18 cellular contexts compared by ENCODE assay signal in the genomic region with DNA sequence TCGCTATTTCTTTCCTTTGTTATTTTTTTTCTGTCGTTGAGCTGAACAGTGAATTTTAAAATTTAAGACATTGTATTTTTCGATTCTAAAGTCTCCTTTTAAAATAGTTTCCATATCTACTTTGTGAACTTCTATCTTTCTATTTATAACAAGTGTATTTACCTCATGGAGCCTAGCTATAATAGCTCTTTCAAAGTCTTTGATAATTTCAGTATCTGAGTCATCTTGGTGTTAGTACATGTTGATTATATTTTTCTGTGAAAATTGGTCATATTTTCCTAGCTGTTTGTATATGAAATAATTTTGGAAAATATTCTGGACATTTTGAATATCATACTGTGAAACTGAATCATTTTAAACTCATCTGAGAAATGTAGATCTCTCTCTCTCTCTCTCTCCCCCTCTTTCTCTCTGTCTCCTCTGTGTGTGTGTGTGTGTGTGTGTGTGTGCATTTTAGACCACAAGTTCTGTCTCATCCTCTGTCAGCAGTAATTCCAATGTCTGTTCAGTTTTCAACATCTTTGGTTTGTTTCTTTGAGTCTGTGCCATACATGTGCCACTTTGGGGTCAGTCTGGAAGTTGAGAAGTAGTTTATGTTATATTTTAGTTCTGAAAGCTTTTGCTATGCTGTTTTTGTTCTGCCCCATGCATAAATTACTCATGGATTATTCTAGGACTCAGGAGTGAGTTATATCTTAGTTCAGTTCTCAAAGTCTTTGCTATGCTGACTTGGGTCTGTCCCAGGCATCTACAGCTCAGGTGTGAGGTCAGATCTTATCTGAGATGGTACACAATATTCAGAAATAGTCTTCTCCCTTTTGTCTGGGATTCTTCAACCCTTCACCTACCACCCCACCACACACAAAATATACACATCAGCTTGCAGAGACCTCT.
DNase-seq lines count a peak whose midpoint lies in the region; ATAC-seq, FAIRE-seq and TF ChIP-seq lines count a peak whose summit lies in the region.
"Had no signal": no experiment of that assay in that cellular context is flagged by ENCODE, and none has a peak within 500 bp of the region (broad histone marks: within the 10 kb centered on the region; RNA-seq: fewer than 3 reads in every experiment).

No MANE protein-coding gene starts in this region.

- intact Hi-C loops in tibial artery (cut with DNase I; ENCODE audit: low total_unique reads), result no loop called here

- no peak for TF ChIP-seq CTCF in astrocyte (IDR thresholded peaks at IDR 0.05; ENCODE audit: insufficient read depth, low read depth, low read length)
- no peak for TF ChIP-seq CTCF in glutamatergic neuron (IDR thresholded peaks at IDR 0.05; ENCODE audit: partially characterized antibody, unreplicated experiment)
- no peak for TF ChIP-seq CTCF in tibial artery (IDR thresholded peaks at IDR 0.05)

- H3K27me3 ChIP-seq in astrocyte (ENCODE audit: insufficient read depth, low read length) (no peaks in the 10 kb centered on the region), tibial artery (no peaks in the 10 kb centered on the region)
- H3K27me3 ChIP-seq: Peyer's patch had no signal

- peak overlapping the region; percentile 74 for H3K27ac Mint-ChIP-seq in activated T-cell treated with anti-CD3 and anti-CD28 coated beads, Interleukin-2, amount 50 U/mL, for 24 hours
- H3K27ac Mint-ChIP-seq in stimulated activated naive CD8-positive, alpha-beta T cell treated with anti-CD3 and anti-CD28 coated beads, Interleukin-15, amount 100 ng/mL, for 72 hours, result no peak overlapping the region
- H3K27ac Mint-ChIP-seq in astrocyte (ENCODE audit: unreplicated experiment) (no peak overlapping the region), glutamatergic neuron (ENCODE audit: unreplicated experiment) (no peak overlapping the region)

- no peak overlapping the region for H3K9ac ChIP-seq in astrocyte (ENCODE audit: low read length)
- H3K9ac ChIP-seq: GM23248 had no signal

- no peak overlapping the region for H3K4me2 ChIP-seq in astrocyte (ENCODE audit: low read length)

- H3K4me1 Mint-ChIP-seq in activated T-cell treated with anti-CD3 and anti-CD28 coated beads, Interleukin-2, amount 50 U/mL, for 24 hours (ENCODE audit: low read depth), result peaks cover 27% of the 10 kb centered on the region
- H3K4me1 Mint-ChIP-seq in stimulated activated naive CD8-positive, alpha-beta T cell treated with anti-CD3 and anti-CD28 coated beads, Interleukin-15, amount 100 ng/mL, for 72 hours, result peaks cover 23% of the 10 kb centered on the region
- peaks cover 2% of the 10 kb centered on the region for H3K4me1 Mint-ChIP-seq in astrocyte (ENCODE audit: low read depth, unreplicated experiment)
- no peaks in the 10 kb centered on the region for H3K4me1 Mint-ChIP-seq in glutamatergic neuron (ENCODE audit: low read depth, unreplicated experiment)

- peak; percentile 64 for FAIRE-seq in astrocyte (lab: Jason Lieb, UNC)
- FAIRE-seq: D721Med, GM12892, GM18507, HepG2 had no signal

- no peaks in the 10 kb centered on the region for H3K9me3 Mint-ChIP-seq in activated T-cell treated with anti-CD3 and anti-CD28 coated beads, Interleukin-2, amount 50 U/mL, for 24 hours
- H3K9me3 Mint-ChIP-seq in stimulated activated naive CD8-positive, alpha-beta T cell treated with anti-CD3 and anti-CD28 coated beads, Interleukin-15, amount 100 ng/mL, for 72 hours, result peaks cover 0 to 6% of the 10 kb centered on the region in 2 donors
- H3K9me3 Mint-ChIP-seq in astrocyte (ENCODE audit: unreplicated experiment) (no peaks in the 10 kb centered on the region), glutamatergic neuron (ENCODE audit: unreplicated experiment) (no peaks in the 10 kb centered on the region)

- no peaks in the 10 kb centered on the region for H4K20me1 ChIP-seq in astrocyte (ENCODE audit: insufficient read depth, low read length)

- no peak overlapping the region for H2AFZ ChIP-seq in astrocyte (ENCODE audit: low read depth, low read length)
- H2AFZ ChIP-seq: GM23248 had no signal

- ATAC-seq in stimulated activated naive CD8-positive, alpha-beta T cell treated with anti-CD3 and anti-CD28 coated beads, Interleukin-15, Interleukin-2, amounts not matched to agents 100 U/mL and 50 U/mL, for 24 hours, result peak; percentile 43
- no peak for ATAC-seq in stimulated activated naive CD8-positive, alpha-beta T cell treated with anti-CD3 and anti-CD28 coated beads, Interleukin-15, amount 100 ng/mL, for 72 hours
- ATAC-seq: HepG2 had no signal

- H3K9me3 ChIP-seq in astrocyte (ENCODE audit: insufficient read depth, low read depth, low read length) (no peaks in the 10 kb centered on the region), tibial artery (no peaks in the 10 kb centered on the region)
- H3K9me3 ChIP-seq: HAP-1, Peyer's patch had no signal

- H3K4me3 Mint-ChIP-seq in activated T-cell treated with anti-CD3 and anti-CD28 coated beads, Interleukin-2, amount 50 U/mL, for 24 hours, result no peak overlapping the region
- H3K4me3 Mint-ChIP-seq in stimulated activated naive CD8-positive, alpha-beta T cell treated with anti-CD3 and anti-CD28 coated beads, Interleukin-15, amount 100 ng/mL, for 72 hours, result no peak overlapping the region
- H3K4me3 Mint-ChIP-seq in astrocyte (ENCODE audit: unreplicated experiment) (no peak overlapping the region), glutamatergic neuron (ENCODE audit: unreplicated experiment) (no peak overlapping the region)

- DNase-seq in activated T-cell treated with anti-CD3 and anti-CD28 coated beads, Interleukin-2, amount 50 U/mL, for 24 hours, result no peak
- no peak for DNase-seq in activated T-cell treated with anti-CD3 and anti-CD28 coated beads for 4 hours
- DNase-seq in stimulated activated naive CD8-positive, alpha-beta T cell treated with anti-CD3 and anti-CD28 coated beads, Interleukin-15, Interleukin-2, amounts not matched to agents 100 U/mL and 50 U/mL, for 24 hours, result no peak
- DNase-seq in stimulated activated naive CD8-positive, alpha-beta T cell treated with anti-CD3 and anti-CD28 coated beads, Interleukin-15, amount 100 ng/mL, for 72 hours, result no peak
- DNase-seq in astrocyte (ENCODE audit: low read depth), result no peak
- DNase-seq in glutamatergic neuron, result no peak
- DNase-seq in tibial artery, result no peak
- DNase-seq: C1 segment of cervical spinal cord; NCI-H1694 treated with DMSO at 0.1 percent for 48 hours; NCI-H748 treated with DMSO at 0.1 percent for 48 hours; NK-92 treated with Interleukin-12 subunit alpha and Interleukin-12 subunit beta, amount 100 ng/mL, for 24 hours; Peyer's patch had no signal

- H3K27me3 Mint-ChIP-seq in activated T-cell treated with anti-CD3 and anti-CD28 coated beads, Interleukin-2, amount 50 U/mL, for 24 hours, result peaks cover 5% of the 10 kb centered on the region
- no peaks in the 10 kb centered on the region for H3K27me3 Mint-ChIP-seq in stimulated activated naive CD8-positive, alpha-beta T cell treated with anti-CD3 and anti-CD28 coated beads, Interleukin-15, amount 100 ng/mL, for 72 hours
- H3K27me3 Mint-ChIP-seq in astrocyte (ENCODE audit: low read depth, unreplicated experiment), result no peaks in the 10 kb centered on the region
- H3K27me3 Mint-ChIP-seq in glutamatergic neuron (ENCODE audit: unreplicated experiment), result no peaks in the 10 kb centered on the region

- no peaks in the 10 kb centered on the region for H3K36me3 Mint-ChIP-seq in activated T-cell treated with anti-CD3 and anti-CD28 coated beads, Interleukin-2, amount 50 U/mL, for 24 hours (ENCODE audit: low read depth)
- H3K36me3 Mint-ChIP-seq in astrocyte (ENCODE audit: low read depth, unreplicated experiment) (no peaks in the 10 kb centered on the region), glutamatergic neuron (ENCODE audit: unreplicated experiment) (no peaks in the 10 kb centered on the region)

- no peaks in the 10 kb centered on the region for H3K79me2 ChIP-seq in astrocyte (ENCODE audit: insufficient read depth, low read length)

- H3K27ac ChIP-seq in astrocyte (ENCODE audit: low read depth, low read length), result no peak overlapping the region
- H3K27ac ChIP-seq in tibial artery, result no peak overlapping the region
- H3K27ac ChIP-seq: GM23248, Peyer's patch had no signal

- H3K36me3 ChIP-seq in astrocyte (ENCODE audit: insufficient read depth, low read length) (no peaks in the 10 kb centered on the region), tibial artery (no peaks in the 10 kb centered on the region)
- H3K36me3 ChIP-seq: HAP-1, Peyer's patch had no signal

- H3K4me1 ChIP-seq in astrocyte (ENCODE audit: insufficient read depth, low read length), result no peaks in the 10 kb centered on the region
- H3K4me1 ChIP-seq in tibial artery, result no peaks in the 10 kb centered on the region
- H3K4me1 ChIP-seq: HAP-1, Peyer's patch had no signal

- H3K4me3 ChIP-seq in astrocyte (ENCODE audit: insufficient read depth, low read depth, low read length) (no peak overlapping the region), tibial artery (no peak overlapping the region)
- H3K4me3 ChIP-seq: GM23248, HAP-1, Peyer's patch had no signal
